In the genomic region with DNA sequence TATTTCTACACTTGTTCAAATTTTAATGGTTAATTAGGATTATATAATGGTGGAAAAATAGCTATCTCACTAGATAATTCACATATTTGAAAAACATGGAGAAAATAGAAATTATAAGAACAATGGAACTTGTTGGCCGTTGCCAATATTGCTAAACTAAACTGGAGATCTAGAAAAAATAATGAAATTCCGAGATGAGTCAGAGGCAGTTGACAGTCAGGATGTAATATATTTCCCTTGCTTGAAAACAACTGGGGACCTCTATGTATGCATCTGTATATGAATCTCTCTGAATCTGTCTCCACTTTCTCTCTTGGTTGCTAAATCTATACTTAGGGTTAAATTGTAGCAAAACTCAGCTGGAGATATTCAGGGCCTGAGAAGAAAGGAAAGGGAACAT, we compare ENCODE assay signal across 3 cellular contexts.
TF ChIP-seq lines count a peak whose summit lies in the region.

No MANE protein-coding gene starts in this region.

TF ChIP-seq in SK-N-SH, 30 proteins besides CTCF, POLR2A, EP300 and RAD21 (continued from another document):
- TF ChIP-seq, protein P1, sequence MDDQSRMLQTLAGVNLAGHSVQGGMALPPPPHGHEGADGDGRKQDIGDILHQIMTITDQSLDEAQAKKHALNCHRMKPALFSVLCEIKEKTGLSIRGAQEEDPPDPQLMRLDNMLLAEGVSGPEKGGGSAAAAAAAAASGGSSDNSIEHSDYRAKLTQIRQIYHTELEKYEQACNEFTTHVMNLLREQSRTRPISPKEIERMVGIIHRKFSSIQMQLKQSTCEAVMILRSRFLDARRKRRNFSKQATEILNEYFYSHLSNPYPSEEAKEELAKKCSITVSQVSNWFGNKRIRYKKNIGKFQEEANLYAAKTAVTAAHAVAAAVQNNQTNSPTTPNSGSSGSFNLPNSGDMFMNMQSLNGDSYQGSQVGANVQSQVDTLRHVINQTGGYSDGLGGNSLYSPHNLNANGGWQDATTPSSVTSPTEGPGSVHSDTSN (IDR thresholded peaks at IDR 0.05), result 0 out of 2 replicates have a peak, but pooled peaks have one; percentile 19
- no peak for TF ChIP-seq RFX5 (IDR thresholded peaks at IDR 0.05; ENCODE audit: low read length)
- no peak for TF ChIP-seq SMC3 (IDR thresholded peaks at IDR 0.05; ENCODE audit: low read depth, low read length)
- TF ChIP-seq, protein P2, sequence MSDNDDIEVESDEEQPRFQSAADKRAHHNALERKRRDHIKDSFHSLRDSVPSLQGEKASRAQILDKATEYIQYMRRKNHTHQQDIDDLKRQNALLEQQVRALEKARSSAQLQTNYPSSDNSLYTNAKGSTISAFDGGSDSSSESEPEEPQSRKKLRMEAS (IDR thresholded peaks at IDR 0.05; ENCODE audit: low read depth), result no peak
- TF ChIP-seq RCOR1 (IDR thresholded peaks at IDR 0.05; ENCODE audit: low read length), result no peak
- TF ChIP-seq, protein P3, sequence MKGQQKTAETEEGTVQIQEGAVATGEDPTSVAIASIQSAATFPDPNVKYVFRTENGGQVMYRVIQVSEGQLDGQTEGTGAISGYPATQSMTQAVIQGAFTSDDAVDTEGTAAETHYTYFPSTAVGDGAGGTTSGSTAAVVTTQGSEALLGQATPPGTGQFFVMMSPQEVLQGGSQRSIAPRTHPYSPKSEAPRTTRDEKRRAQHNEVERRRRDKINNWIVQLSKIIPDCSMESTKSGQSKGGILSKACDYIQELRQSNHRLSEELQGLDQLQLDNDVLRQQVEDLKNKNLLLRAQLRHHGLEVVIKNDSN (IDR thresholded peaks at IDR 0.05; ENCODE audit: borderline replicate concordance, low read depth), result no peak
- TF ChIP-seq, protein P4, sequence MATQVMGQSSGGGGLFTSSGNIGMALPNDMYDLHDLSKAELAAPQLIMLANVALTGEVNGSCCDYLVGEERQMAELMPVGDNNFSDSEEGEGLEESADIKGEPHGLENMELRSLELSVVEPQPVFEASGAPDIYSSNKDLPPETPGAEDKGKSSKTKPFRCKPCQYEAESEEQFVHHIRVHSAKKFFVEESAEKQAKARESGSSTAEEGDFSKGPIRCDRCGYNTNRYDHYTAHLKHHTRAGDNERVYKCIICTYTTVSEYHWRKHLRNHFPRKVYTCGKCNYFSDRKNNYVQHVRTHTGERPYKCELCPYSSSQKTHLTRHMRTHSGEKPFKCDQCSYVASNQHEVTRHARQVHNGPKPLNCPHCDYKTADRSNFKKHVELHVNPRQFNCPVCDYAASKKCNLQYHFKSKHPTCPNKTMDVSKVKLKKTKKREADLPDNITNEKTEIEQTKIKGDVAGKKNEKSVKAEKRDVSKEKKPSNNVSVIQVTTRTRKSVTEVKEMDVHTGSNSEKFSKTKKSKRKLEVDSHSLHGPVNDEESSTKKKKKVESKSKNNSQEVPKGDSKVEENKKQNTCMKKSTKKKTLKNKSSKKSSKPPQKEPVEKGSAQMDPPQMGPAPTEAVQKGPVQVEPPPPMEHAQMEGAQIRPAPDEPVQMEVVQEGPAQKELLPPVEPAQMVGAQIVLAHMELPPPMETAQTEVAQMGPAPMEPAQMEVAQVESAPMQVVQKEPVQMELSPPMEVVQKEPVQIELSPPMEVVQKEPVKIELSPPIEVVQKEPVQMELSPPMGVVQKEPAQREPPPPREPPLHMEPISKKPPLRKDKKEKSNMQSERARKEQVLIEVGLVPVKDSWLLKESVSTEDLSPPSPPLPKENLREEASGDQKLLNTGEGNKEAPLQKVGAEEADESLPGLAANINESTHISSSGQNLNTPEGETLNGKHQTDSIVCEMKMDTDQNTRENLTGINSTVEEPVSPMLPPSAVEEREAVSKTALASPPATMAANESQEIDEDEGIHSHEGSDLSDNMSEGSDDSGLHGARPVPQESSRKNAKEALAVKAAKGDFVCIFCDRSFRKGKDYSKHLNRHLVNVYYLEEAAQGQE (IDR thresholded peaks at IDR 0.05; ENCODE audit: low read depth, low read length), result no peak

TF ChIP-seq in SK-N-SH treated with all-trans-retinoic acid at 6 μM for 48 hours, 23 proteins besides CTCF, POLR2A, EP300 and RAD21 (continued from another document):
- TF ChIP-seq, protein P5, sequence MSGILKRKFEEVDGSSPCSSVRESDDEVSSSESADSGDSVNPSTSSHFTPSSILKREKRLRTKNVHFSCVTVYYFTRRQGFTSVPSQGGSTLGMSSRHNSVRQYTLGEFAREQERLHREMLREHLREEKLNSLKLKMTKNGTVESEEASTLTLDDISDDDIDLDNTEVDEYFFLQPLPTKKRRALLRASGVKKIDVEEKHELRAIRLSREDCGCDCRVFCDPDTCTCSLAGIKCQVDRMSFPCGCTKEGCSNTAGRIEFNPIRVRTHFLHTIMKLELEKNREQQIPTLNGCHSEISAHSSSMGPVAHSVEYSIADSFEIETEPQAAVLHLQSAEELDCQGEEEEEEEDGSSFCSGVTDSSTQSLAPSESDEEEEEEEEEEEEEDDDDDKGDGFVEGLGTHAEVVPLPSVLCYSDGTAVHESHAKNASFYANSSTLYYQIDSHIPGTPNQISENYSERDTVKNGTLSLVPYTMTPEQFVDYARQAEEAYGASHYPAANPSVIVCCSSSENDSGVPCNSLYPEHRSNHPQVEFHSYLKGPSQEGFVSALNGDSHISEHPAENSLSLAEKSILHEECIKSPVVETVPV (CRISPR knock-in tag; IDR thresholded peaks at IDR 0.05), result no peak
- TF ChIP-seq ARNTL (CRISPR knock-in tag; IDR thresholded peaks at IDR 0.05; ENCODE audit: borderline replicate concordance, low read depth) (no peak), ZC3H10 (CRISPR knock-in tag; IDR thresholded peaks at IDR 0.05) (no peak)
- TF ChIP-seq, protein P6, sequence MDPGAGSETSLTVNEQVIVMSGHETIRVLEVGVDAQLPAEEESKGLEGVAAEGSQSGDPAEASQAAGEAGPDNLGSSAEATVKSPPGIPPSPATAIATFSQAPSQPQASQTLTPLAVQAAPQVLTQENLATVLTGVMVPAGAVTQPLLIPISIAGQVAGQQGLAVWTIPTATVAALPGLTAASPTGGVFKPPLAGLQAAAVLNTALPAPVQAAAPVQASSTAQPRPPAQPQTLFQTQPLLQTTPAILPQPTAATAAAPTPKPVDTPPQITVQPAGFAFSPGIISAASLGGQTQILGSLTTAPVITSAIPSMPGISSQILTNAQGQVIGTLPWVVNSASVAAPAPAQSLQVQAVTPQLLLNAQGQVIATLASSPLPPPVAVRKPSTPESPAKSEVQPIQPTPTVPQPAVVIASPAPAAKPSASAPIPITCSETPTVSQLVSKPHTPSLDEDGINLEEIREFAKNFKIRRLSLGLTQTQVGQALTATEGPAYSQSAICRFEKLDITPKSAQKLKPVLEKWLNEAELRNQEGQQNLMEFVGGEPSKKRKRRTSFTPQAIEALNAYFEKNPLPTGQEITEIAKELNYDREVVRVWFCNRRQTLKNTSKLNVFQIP (CRISPR knock-in tag; IDR thresholded peaks at IDR 0.05; ENCODE audit: borderline replicate concordance, low read depth), result no peak

TF ChIP-seq in endothelial cell of umbilical vein, 7 proteins besides CTCF, POLR2A, EP300 and RAD21 (continued from another document):
- TF ChIP-seq FOS (IDR thresholded peaks at IDR 0.05; ENCODE audit: borderline replicate concordance, insufficient read depth, low read length), result peak; percentile 41
